In the genomic region with DNA sequence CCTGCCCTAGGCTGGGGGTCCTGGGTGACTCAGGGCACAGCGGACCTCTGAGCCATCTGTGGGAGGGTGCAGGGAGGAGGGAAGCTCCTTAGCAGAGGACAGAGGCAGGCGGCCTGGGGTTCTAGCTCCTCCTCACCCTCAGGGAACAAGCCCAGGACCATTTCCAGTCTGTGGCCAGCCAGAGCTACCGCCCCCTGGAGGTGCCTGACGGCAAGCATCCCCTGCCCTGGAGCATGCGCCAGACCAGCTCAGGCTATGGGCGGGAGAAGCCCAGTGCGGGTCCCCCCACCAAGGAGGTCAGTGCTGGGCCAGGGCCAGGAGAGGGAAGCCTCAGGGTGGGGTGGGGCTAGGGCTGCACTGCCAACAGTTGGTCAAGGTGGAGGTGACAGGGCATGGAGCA, we compare ENCODE assay signal across 9 cellular contexts. TPM values are rescaled to one million over a fixed set of nuclear protein-coding genes. Genes with fewer than 3 reads are reported as not detected.
A peak's percentile ranks its signal among the peaks of the same experiment; 100 is the strongest.
DNase-seq lines count a peak whose midpoint lies in the region; ATAC-seq, FAIRE-seq and TF ChIP-seq lines count a peak whose summit lies in the region.
"Had no signal": no experiment of that assay in that cellular context is flagged by ENCODE, and none has a peak within 500 bp of the region (broad histone marks: within the 10 kb centered on the region; RNA-seq: fewer than 3 reads in every experiment).

No MANE protein-coding gene starts in this region.

- intact Hi-C loops in MCF 10A (cut with micrococcal nuclease) = loop anchor here (10.0 kb wide), 1 partner anchor 252 kb away; no protein-coding TSS in a partner anchor
- intact Hi-C loops in breast epithelium (cut with DNase I; ENCODE audit: low total_unique reads) = no loop called here
- intact Hi-C loops in activated CD8-positive, alpha-beta T cell treated with anti-CD3 and anti-CD28 coated beads for 36 hours (cut with micrococcal nuclease) = no loop called here

- no peaks in the 10 kb centered on the region for H3K9me3 ChIP-seq in breast epithelium

- DNase-seq in MCF 10A (ENCODE audit: unreplicated experiment) = no peak
- DNase-seq in breast epithelium (ENCODE audit: low spot score in 2 of 2) = no peak
- DNase-seq in activated CD8-positive, alpha-beta T cell treated with anti-CD3 and anti-CD28 coated beads for 36 hours = peak; percentile 52
- peak; percentile 92 for DNase-seq in iPS-NIHi7 (ENCODE audit: extremely low spot score)
- peak; percentile 47 for DNase-seq in urothelium cell line (ENCODE audit: low spot score)
- DNase-seq in NCI-H1694 (lab: John Stamatoyannopoulos, UW) = no peak
- no peak for DNase-seq in activated CD4-positive, CD25-positive, alpha-beta regulatory T cell (lab: John Stamatoyannopoulos, UW)
- DNase-seq in NCI-H2029 treated with DMSO at 0.1 percent for 48 hours (lab: John Stamatoyannopoulos, UW) = no peak

- no peak overlapping the region for H3K4me3 Mint-ChIP-seq in MCF 10A (ENCODE audit: unreplicated experiment)
- no peak overlapping the region for H3K4me3 Mint-ChIP-seq in activated CD8-positive, alpha-beta T cell treated with anti-CD3 and anti-CD28 coated beads for 36 hours

- no peak overlapping the region for H3K27ac ChIP-seq in breast epithelium

- peak; percentile 67 for ATAC-seq in activated CD8-positive, alpha-beta T cell treated with anti-CD3 and anti-CD28 coated beads for 36 hours

- peaks cover 0 to 4% of the 10 kb centered on the region in 2 donors for H3K4me1 ChIP-seq in breast epithelium

- H3K36me3 Mint-ChIP-seq in MCF 10A (ENCODE audit: insufficient read depth, unreplicated experiment) = peaks cover 6% of the 10 kb centered on the region
- H3K36me3 Mint-ChIP-seq in activated CD8-positive, alpha-beta T cell treated with anti-CD3 and anti-CD28 coated beads for 36 hours (ENCODE audit: low read depth) = no peaks in the 10 kb centered on the region

- no peaks in the 10 kb centered on the region for H3K9me3 Mint-ChIP-seq in MCF 10A (ENCODE audit: unreplicated experiment)
- H3K9me3 Mint-ChIP-seq in activated CD8-positive, alpha-beta T cell treated with anti-CD3 and anti-CD28 coated beads for 36 hours = no peaks in the 10 kb centered on the region

- H3K4me1 Mint-ChIP-seq in MCF 10A (ENCODE audit: insufficient read depth, unreplicated experiment) = no peaks in the 10 kb centered on the region
- H3K4me1 Mint-ChIP-seq in activated CD8-positive, alpha-beta T cell treated with anti-CD3 and anti-CD28 coated beads for 36 hours (ENCODE audit: low read depth) = peaks cover 7% of the 10 kb centered on the region

- peaks cover 11% of the 10 kb centered on the region for H3K27me3 Mint-ChIP-seq in MCF 10A (ENCODE audit: insufficient read depth, unreplicated experiment)
- H3K27me3 Mint-ChIP-seq in activated CD8-positive, alpha-beta T cell treated with anti-CD3 and anti-CD28 coated beads for 36 hours = peaks cover 4% of the 10 kb centered on the region

- no peak for TF ChIP-seq POLR2A in breast epithelium (IDR thresholded peaks at IDR 0.05)

- H3K27ac Mint-ChIP-seq in MCF 10A (ENCODE audit: low read depth, unreplicated experiment) = no peak overlapping the region
- no peak overlapping the region for H3K27ac Mint-ChIP-seq in activated CD8-positive, alpha-beta T cell treated with anti-CD3 and anti-CD28 coated beads for 36 hours

- TF ChIP-seq CTCF in MCF 10A (IDR thresholded peaks at IDR 0.05; ENCODE audit: unreplicated experiment) = peak; percentile 63
- no peak for TF ChIP-seq CTCF in breast epithelium (IDR thresholded peaks at IDR 0.05)
- peak; percentile 47 for TF ChIP-seq CTCF in activated CD8-positive, alpha-beta T cell treated with anti-CD3 and anti-CD28 coated beads for 36 hours (IDR thresholded peaks at IDR 0.05)

- BruUV-seq in MCF 10A (replicated peaks; lab: Mats Ljungman, UMichigan) = no TSS peak

- CTCF ChIA-PET in MCF 10A (lab: Yijun Ruan, JAX) = interaction anchor here (0.5 to 9.0 kb wide), 10 partner anchors 9 to 155 kb away, joined by 3 to 142 read pairs (median 5); no protein-coding TSS in a partner anchor
- CTCF ChIA-PET in activated CD8-positive, alpha-beta T cell treated with anti-CD3 and anti-CD28 coated beads for 36 hours (lab: Charles Lee) = interaction anchor here (0.5 to 16.7 kb wide), 19 partner anchors 11 to 1313 kb away, joined by 3 to 253 read pairs (median 4); a partner anchor contains a TSS

- H3K27me3 ChIP-seq in breast epithelium = no peaks in the 10 kb centered on the region

- no peaks in the 10 kb centered on the region for H3K36me3 ChIP-seq in breast epithelium

- H3K4me3 ChIP-seq in breast epithelium = no peak overlapping the region

- POLR2A ChIA-PET in MCF 10A (lab: Yijun Ruan, JAX) = interaction anchor here (0.6 kb wide), 1 partner anchor 119 kb away, joined by 3 read pairs; no protein-coding TSS in a partner anchor
- POLR2A ChIA-PET in activated CD8-positive, alpha-beta T cell treated with anti-CD3 and anti-CD28 coated beads for 36 hours (lab: Charles Lee) = no interaction called here

- FAIRE-seq in urothelium cell line (lab: Jason Lieb, UNC) = no peak

RNA-seq across cellular contexts. Expression of a gene that starts 26.0 kb away (rescaled TPM):
- total RNA-seq in MCF 10A (2022) (not detected in 2 replicates), breast epithelium (1 to 10 TPM in 2 of 3 donors, not detected in 1; 1.5 to 3.3 TPM)
- not detected for total RNA-seq in activated CD8-positive, alpha-beta T cell treated with anti-CD3 and anti-CD28 coated beads for 36 hours
- total RNA-seq: skeletal muscle tissue had no signal

RNA-seq across cellular contexts. Expression of a gene that starts 52.6 kb away (rescaled TPM):
- total RNA-seq in MCF 10A (2022) (30.1 and 34.6 TPM in 2 replicates), breast epithelium (10 to 100 TPM; 46.7 to 94.0 (median 58.7) TPM)
- 10 to 100 TPM; 33.6 to 35.3 TPM for total RNA-seq in activated CD8-positive, alpha-beta T cell treated with anti-CD3 and anti-CD28 coated beads for 36 hours

RNA-seq across cellular contexts. Expression of a gene that starts 52.7 kb away (rescaled TPM):
- total RNA-seq in MCF 10A (2022) (99.9 and 111 TPM in 2 replicates), breast epithelium (10 to 100 TPM; 40.6 to 62.5 (median 46.2) TPM)
- 100 to 1,000 TPM in 1 of 2 experiments, 10 to 100 TPM in 1; 98.5 to 105 TPM for total RNA-seq in activated CD8-positive, alpha-beta T cell treated with anti-CD3 and anti-CD28 coated beads for 36 hours

Comparison
In these comparisons a context has a peak if more than half of its experiments do, and no peak if none do; other contexts are left out.
1. CTCF ChIP-seq: peak in MCF 10A (single experiment) and activated CD8-positive, alpha-beta T cell treated with anti-CD3 and anti-CD28 coated beads for 36 hours (single experiment); none in breast epithelium (0 of 3).
2. DNase-seq: peak in activated CD8-positive, alpha-beta T cell treated with anti-CD3 and anti-CD28 coated beads for 36 hours (single experiment), iPS-NIHi7 (single experiment) and urothelium cell line (single experiment); none in MCF 10A (single experiment), breast epithelium (0 of 2), NCI-H1694 (single experiment), activated CD4-positive, CD25-positive, alpha-beta regulatory T cell (0 of 4) and NCI-H2029 treated with DMSO at 0.1 percent for 48 hours (single experiment).